ENCODE assay signal across 14 cellular contexts in the genomic region with DNA sequence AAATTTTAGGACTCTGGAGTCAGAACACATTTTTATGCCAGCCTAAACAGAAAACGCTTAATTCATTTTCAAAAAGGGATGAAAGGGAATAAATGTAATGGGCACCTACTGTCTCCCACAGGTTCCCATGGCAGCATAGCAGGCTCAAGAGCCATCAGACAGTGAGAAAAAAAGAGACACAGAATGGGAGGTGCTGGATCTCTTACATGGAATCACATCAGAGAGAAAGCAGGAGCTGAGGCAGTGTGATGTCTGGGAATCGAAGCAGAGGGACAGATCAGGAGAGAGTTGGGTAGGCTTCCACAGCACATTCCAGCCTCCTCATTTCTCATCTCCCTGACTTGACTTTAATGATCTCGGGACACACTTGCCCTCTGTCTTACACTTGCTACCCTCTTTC.
"Had no signal": no experiment of that assay in that cellular context is flagged by ENCODE, and none has a peak within 500 bp of the region (broad histone marks: within the 10 kb centered on the region; RNA-seq: fewer than 3 reads in every experiment).

No MANE protein-coding gene starts in this region.

- H3K27ac ChIP-seq: esophagus squamous epithelium, lower lobe of right lung, right atrium auricular region had no signal

- DNase-seq: activated CD4-positive, alpha-beta T cell treated with anti-CD3 and anti-CD28 coated beads, Interleukin-2, amount 50 U/mL, for 1 hour; activated CD8-positive, alpha-beta memory T cell treated with anti-CD3 and anti-CD28 coated beads for 24 hours; activated naive CD4-positive, alpha-beta T cell; activated naive CD8-positive, alpha-beta T cell treated with anti-CD3 and anti-CD28 coated beads, Interleukin-2, amount 10 ng/mL, durations not matched to agents 7 days and 5 days; central memory CD4-positive, alpha-beta T cell; cortex of kidney; effector CD4-positive, alpha-beta T cell; esophagus squamous epithelium; kidney glomerular epithelial cell; lower lobe of right lung; nephron progenitor cell; stimulated activated CD4-positive, alpha-beta T cell treated with anti-CD3 and anti-CD28 coated beads, Interleukin-2, amount 100 ng/mL, for 48 hours had no signal

- H3K9me3 ChIP-seq: esophagus squamous epithelium, lower lobe of right lung, right atrium auricular region had no signal

- ATAC-seq: lower lobe of right lung; stimulated activated memory B cell treated with anti-CD40 and anti-IgM and Interleukin-4, amounts not matched to agents 10 μg/mL and 1 μg/mL and 100 μg/mL, for 72 hours had no signal

- H3K4me3 ChIP-seq: esophagus squamous epithelium, lower lobe of right lung, right atrium auricular region had no signal

- H3K36me3 ChIP-seq: esophagus squamous epithelium, lower lobe of right lung, right atrium auricular region had no signal

- H3K27me3 ChIP-seq: esophagus squamous epithelium, right atrium auricular region had no signal

- H3K4me1 ChIP-seq: esophagus squamous epithelium, lower lobe of right lung, right atrium auricular region had no signal
